In the genomic region with DNA sequence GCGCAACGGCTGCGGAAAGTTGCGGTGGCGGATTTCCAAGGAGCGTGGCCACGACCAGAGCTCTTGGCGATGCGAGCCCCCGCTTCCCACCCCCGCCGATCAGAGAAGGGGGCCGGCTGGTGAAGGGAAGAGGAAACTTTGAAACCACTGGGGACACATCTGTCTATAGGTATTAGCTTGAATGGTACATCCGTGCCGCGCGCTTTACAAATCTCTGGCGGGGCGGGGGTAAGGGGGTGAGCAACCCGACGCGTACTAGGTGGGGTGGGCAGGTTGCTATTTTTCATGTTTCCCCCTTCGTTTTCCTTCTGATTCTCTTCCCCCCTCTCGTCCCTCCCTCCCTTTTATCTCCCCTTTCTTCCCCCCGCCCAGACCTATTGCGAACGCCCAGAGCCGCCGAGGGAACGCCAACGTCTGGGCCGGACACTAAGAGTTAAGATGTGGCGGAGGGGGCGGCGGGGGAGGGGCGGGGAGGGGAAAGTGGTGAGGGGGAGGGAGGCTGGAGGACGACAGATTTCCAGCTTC, we compare ENCODE assay signal across 8 cellular contexts. TPM values are rescaled to one million over a fixed set of nuclear protein-coding genes. Genes with fewer than 3 reads are reported as not detected.
DNase-seq lines count a peak whose midpoint lies in the region; ATAC-seq, FAIRE-seq and TF ChIP-seq lines count a peak whose summit lies in the region.

No MANE protein-coding gene starts in this region.

- FAIRE-seq in GM12878 (lab: Jason Lieb, UNC) = no peak

- TF ChIP-seq POLR2A in GM12878 (IDR thresholded peaks at IDR 0.05; ENCODE audit: low read depth, low read length) (no peak), thyroid gland (IDR thresholded peaks at IDR 0.05) (no peak)

- no peak for TF ChIP-seq RAD21 in GM12878 (IDR thresholded peaks at IDR 0.05; ENCODE audit: insufficient read depth, low read depth, low read length)

- peaks cover 0 to 21% (median 4%) of the 10 kb centered on the region in 11 donors for H3K9me3 Mint-ChIP-seq in naive thymus-derived CD4-positive, alpha-beta T cell

- H3K4me1 ChIP-seq in GM23248 (ENCODE audit: insufficient read depth) (no peaks in the 10 kb centered on the region), GM12878 (ENCODE audit: control insufficient read depth, insufficient read depth, low read length) (no peaks in the 10 kb centered on the region), thyroid gland (peaks cover 22 to 48% of the 10 kb centered on the region in 2 donors)
- H3K4me1 ChIP-seq in naive thymus-derived CD4-positive, alpha-beta T cell (ENCODE audit: control insufficient read depth in 2 of 2, insufficient read depth in 2 of 2, low read length in 2 of 2) = peaks cover 0 to 15% of the 10 kb centered on the region in 2 donors

- H3K4me1 Mint-ChIP-seq in naive thymus-derived CD4-positive, alpha-beta T cell = peaks cover 34 to 71% (median 47%) of the 10 kb centered on the region in 7 donors

- BruUV-seq in GM12878 (replicated peaks; lab: Mats Ljungman, UMichigan) = no TSS peak

- ATAC-seq in GM12878 (no peak), HG03039 (IDR thresholded peaks at IDR 0.05; ENCODE audit: unreplicated experiment) (no peak), GM18517 (IDR thresholded peaks at IDR 0.05; ENCODE audit: unreplicated experiment) (no peak), GM21526 (IDR thresholded peaks at IDR 0.05; ENCODE audit: low FRiP score, unreplicated experiment) (no peak)
- ATAC-seq in naive thymus-derived CD4-positive, alpha-beta T cell = no peak

- 3 to 6% methylated on average over 14 to 37 of the region's 37 CpGs for WGBS in GM23248 (ENCODE audit: low coverage in 1 of 2, low lambda C conversion rate in 2 of 2, missing lambda C conversion rate in 2 of 2), 2 experiments
- 21% methylated on average over 19 of the region's 37 CpGs for WGBS in GM12878 (ENCODE audit: insufficient coverage, insufficient replicate concordance, low lambda C conversion rate, missing lambda C conversion rate)
- 4 to 5% methylated on average over 37 of the region's 37 CpGs for WGBS in thyroid gland, 2 donors

- DNase-seq in GM23248 = no peak
- DNase-seq in GM12878 (ENCODE audit: low read depth, low spot score) = no peak
- no peak for DNase-seq in naive thymus-derived CD4-positive, alpha-beta T cell
- no peak for DNase-seq in thyroid gland

- CTCF ChIA-PET in GM12878 (lab: Yijun Ruan, JAX) = no interaction called here
- CTCF ChIA-PET in naive thymus-derived CD4-positive, alpha-beta T cell (lab: Charles Lee) = no interaction called here

- H3K27ac ChIP-seq in 22Rv1 (peak overlapping the region; percentile 69), GM23248 (no peak overlapping the region), GM12878 (ENCODE audit: control insufficient read depth, insufficient read depth) (no peak overlapping the region), thyroid gland (no peak overlapping the region)
- H3K27ac ChIP-seq in naive thymus-derived CD4-positive, alpha-beta T cell (ENCODE audit: low read depth, low read length) = no peak overlapping the region

- no peak for TF ChIP-seq CTCF in 22Rv1 (IDR thresholded peaks at IDR 0.05)
- TF ChIP-seq CTCF in GM12878 (IDR thresholded peaks at IDR 0.05 in 2 of 3, conservative IDR thresholded peaks at IDR 0.05 in 1 of 3; ENCODE audit: control insufficient read depth in 2 of 3, extremely low read depth in 1 of 3, insufficient read depth in 1 of 3, low read depth in 3 of 3, low read length in 3 of 3) = no peak
- no peak for TF ChIP-seq CTCF in thyroid gland (IDR thresholded peaks at IDR 0.05)

- peak overlapping the region in 1 of 9 donors; percentile 61 for H3K27ac Mint-ChIP-seq in naive thymus-derived CD4-positive, alpha-beta T cell

- SMC1A ChIA-PET in GM12878 (lab: Charles Lee; ENCODE audit: uncharacterized antibody, unreplicated experiment) = no interaction called here

- intact Hi-C loops in GM12878 (cut with micrococcal nuclease; ENCODE audit: unreplicated experiment) (no loop called here), thyroid gland (cut with DNase I) (no loop called here)
- intact Hi-C loops in naive thymus-derived CD4-positive, alpha-beta T cell (cut with micrococcal nuclease) = no loop called here

- H3K4me3 Mint-ChIP-seq in naive thymus-derived CD4-positive, alpha-beta T cell = peak overlapping the region; percentile 70 to 93 (median 89)

- H3K9me2 ChIP-seq in GM23248 (ENCODE audit: insufficient read depth) = no peaks in the 10 kb centered on the region

- H4K20me1 ChIP-seq in GM23248 (ENCODE audit: insufficient read depth) (no peaks in the 10 kb centered on the region), GM12878 (ENCODE audit: control insufficient read depth, insufficient read depth) (no peaks in the 10 kb centered on the region)

- POLR2A ChIA-PET in GM12878 (lab: Charles Lee) = no interaction called here
- POLR2A ChIA-PET in naive thymus-derived CD4-positive, alpha-beta T cell (lab: Charles Lee) = no interaction called here

- H3K27me3 ChIP-seq in GM23248 (replicated peaks; ENCODE audit: insufficient read depth) = peaks cover 61% of the 10 kb centered on the region
- H3K27me3 ChIP-seq in GM12878 (replicated peaks in 1 of 2; ENCODE audit: control insufficient read depth in 2 of 2, insufficient read depth in 2 of 2, low read length in 1 of 2) = peaks cover 13 to 25% of the 10 kb centered on the region in 2 experiments
- peaks cover 12 to 33% of the 10 kb centered on the region in 2 donors for H3K27me3 ChIP-seq in naive thymus-derived CD4-positive, alpha-beta T cell (ENCODE audit: control insufficient read depth in 2 of 2, insufficient read depth in 2 of 2, low read length in 2 of 2)
- peaks cover 70% of the 10 kb centered on the region for H3K27me3 ChIP-seq in thyroid gland

- H3K36me3 ChIP-seq in GM23248 (ENCODE audit: low read depth) (no peaks in the 10 kb centered on the region), GM12878 (ENCODE audit: control insufficient read depth in 2 of 2, insufficient read depth in 2 of 2, low read length in 1 of 2) (no peaks in the 10 kb centered on the region), thyroid gland (no peaks in the 10 kb centered on the region)
- no peaks in the 10 kb centered on the region for H3K36me3 ChIP-seq in naive thymus-derived CD4-positive, alpha-beta T cell (ENCODE audit: control insufficient read depth in 2 of 3, insufficient read depth in 3 of 3, low read length in 3 of 3)

- H3K9me3 ChIP-seq in GM23248 (ENCODE audit: low read depth) (no peaks in the 10 kb centered on the region), GM12878 (replicated peaks; ENCODE audit: control insufficient read depth, insufficient read depth, low read length) (peaks cover 4% of the 10 kb centered on the region; the same call in 1 of the 3 replicates), thyroid gland (no peaks in the 10 kb centered on the region)
- no peaks in the 10 kb centered on the region for H3K9me3 ChIP-seq in naive thymus-derived CD4-positive, alpha-beta T cell (ENCODE audit: control insufficient read depth in 2 of 3, low read length in 3 of 3)

- H3K79me2 ChIP-seq in GM23248 (ENCODE audit: insufficient read depth) = no peaks in the 10 kb centered on the region
- no peaks in the 10 kb centered on the region for H3K79me2 ChIP-seq in GM12878 (ENCODE audit: control insufficient read depth, insufficient read depth, low read length)

- no peak overlapping the region for H3K9ac ChIP-seq in GM23248
- H3K9ac ChIP-seq in GM12878 (ENCODE audit: control insufficient read depth, insufficient read depth, low read length) = no peak overlapping the region

- RAD21 ChIA-PET in GM12878 (lab: Charles Lee; ENCODE audit: unreplicated experiment) = no interaction called here

- in situ Hi-C loops in GM23248 (cut with MboI) = loop anchor here (25.0 kb wide), 1 partner anchor 1691 kb away; no protein-coding TSS in a partner anchor
- in situ Hi-C loops in GM12878 (cut with MboI) = loop anchor here (25.0 kb wide), 1 partner anchor 816 kb away; no protein-coding TSS in a partner anchor

- no peaks in the 10 kb centered on the region for H3F3A ChIP-seq in GM23248 (ENCODE audit: insufficient read depth)

- TF ChIP-seq EP300 in GM12878 (IDR thresholded peaks at IDR 0.05; ENCODE audit: borderline replicate concordance in 1 of 2, control insufficient read depth in 1 of 2, low read depth in 2 of 2, low read length in 2 of 2) = no peak

- H3K36me3 Mint-ChIP-seq in naive thymus-derived CD4-positive, alpha-beta T cell = peaks cover 0 to 9% (median 5%) of the 10 kb centered on the region in 5 donors

- H3K27me3 Mint-ChIP-seq in naive thymus-derived CD4-positive, alpha-beta T cell = peaks cover 70 to 81% (median 78%) of the 10 kb centered on the region in 5 donors

- H2AFZ ChIP-seq in GM23248 (no peak overlapping the region; the same call in 1 of the 2 replicates), GM12878 (ENCODE audit: control insufficient read depth, low read depth, low read length) (no peak overlapping the region)

- no peak overlapping the region; the same call in 1 of the 2 replicates for H3K4me3 ChIP-seq in GM23248
- peak overlapping the region; percentile 27; the same call in 1 of the 2 replicates for H3K4me3 ChIP-seq in GM12878
- H3K4me3 ChIP-seq in naive thymus-derived CD4-positive, alpha-beta T cell (ENCODE audit: low read length) = peak overlapping the region; percentile 27
- H3K4me3 ChIP-seq in thyroid gland (replicated peaks in 1 of 3) = peak overlapping the region in 1 of 3 donors; percentile 21

- peak overlapping the region; percentile 53 for H3K4me2 ChIP-seq in GM23248 (ENCODE audit: unreplicated experiment)
- H3K4me2 ChIP-seq in GM12878 (ENCODE audit: control insufficient read depth, insufficient read depth) = peak overlapping the region; percentile 64; the same call in 1 of the 2 replicates

RNA-seq across cellular contexts. Expression of gene POU3F3, which starts 0.5 kb away (rescaled TPM):
- not detected in 2 replicates for total RNA-seq in GM23248 (2014; rRNA removed; shearing (Covaris generic))
- polyA plus RNA-seq in GM23248 (2016; fragmentation: Nextera tagmentation; extraction: Ambion mirVana) (not detected in 2 replicates), GM12878 (2011; rRNA removed) (not detected in 2 replicates), GM12878 (2014; fragmentation: Illumina TruSeq; extraction: Trizol) (not detected in 2 replicates), GM12878 (2014; fragmentation: Nextera tagmentation; extraction: Ambion mirVana) (not detected), GM12878 (2014; rRNA removed) (not detected in 2 replicates), GM12878 (2016; fragmentation: Nextera tagmentation; extraction: Ambion mirVana) (not detected)
- total RNA-seq in GM12878 (2013; cell fraction: nucleolus; rRNA removed) = not detected in 2 replicates
- total RNA-seq in GM12878 (2014; rRNA removed) (not detected in 2 replicates), GM12878 (2014; rRNA removed; fragmentation: Illumina TruSeq; extraction: Trizol) (not detected in 2 replicates), GM12878 (2021) (not detected in 2 replicates), thyroid gland (under 1 TPM in 1 of 4 donors, not detected in 3; 0.22 TPM)
- polyA plus RNA-seq in GM12878 (2011; ENCODE audit: low read depth) = not detected
- polyA plus RNA-seq in GM12878 (2011; cell fraction: cytosol; rRNA removed) = not detected in 2 replicates
- not detected in 2 replicates for polyA plus RNA-seq in GM12878 (2011; cell fraction: nucleus; rRNA removed)
- not detected in 2 replicates for polyA plus RNA-seq in GM12878 (2012)
- polyA minus RNA-seq in GM12878 (2011; rRNA and poly(A)+ RNA removed) = not detected in 2 replicates
- polyA minus RNA-seq in GM12878 (2011; cell fraction: cytosol; rRNA and poly(A)+ RNA removed) = not detected in 2 replicates
- not detected in 2 replicates for polyA minus RNA-seq in GM12878 (2011; cell fraction: nucleus; rRNA and poly(A)+ RNA removed)
- not detected for total RNA-seq in naive thymus-derived CD4-positive, alpha-beta T cell
- polyA plus RNA-seq in naive thymus-derived CD4-positive, alpha-beta T cell = not detected
